Comparison of ENCODE assay signal across 9 cellular contexts in genomic region chr16:87979911-87980630, GRCh38. TPM values are rescaled to one million over a fixed set of nuclear protein-coding genes. Genes with fewer than 3 reads are reported as not detected.
DNase-seq lines count a peak whose midpoint lies in the region; ATAC-seq lines count a peak whose summit lies in the region.
"Not testable (repeated sequence)": the region's sequence is repeated elsewhere in the genome, so short reads cannot be mapped to it uniquely, and the experiment has no call there.
"Had no signal": no experiment of that assay in that cellular context is flagged by ENCODE, and none has a peak within 500 bp of the region (broad histone marks: within the 10 kb centered on the region; RNA-seq: fewer than 3 reads in every experiment).

No MANE protein-coding gene starts in this region.

- peak; percentile 1 for DNase-seq in DMS53 (lab: John Stamatoyannopoulos, UW)
- DNase-seq in activated CD4-positive, alpha-beta memory T cell treated with anti-CD3 and anti-CD28 coated beads, Interleukin-2, amount 10 ng/mL, durations not matched to agents 7 days and 5 days; naive thymus-derived CD4-positive, alpha-beta T cell: not testable (repeated sequence)
- peak; percentile 72 for DNase-seq in cerebellum (ENCODE audit: low spot score)
- DNase-seq in stimulated activated CD8-positive, alpha-beta memory T cell treated with anti-CD3 and anti-CD28 coated beads, Interleukin-4, amount 100 ng/mL, for 48 hours = peak; percentile 24

- H3K27me3 Mint-ChIP-seq in T-helper 1 cell treated with Interleukin-12 subunit alpha and Interleukin-12 subunit beta and Interleukin-4 antibody, amounts not matched to agents 30 μg/mL and 1 μg/mL, for 36 hours (ENCODE audit: low read depth); activated CD4-positive, alpha-beta memory T cell treated with anti-CD3 and anti-CD28 coated beads, Interleukin-2, amount 10 ng/mL, durations not matched to agents 7 days and 5 days; activated naive CD4-positive, alpha-beta T cell treated with anti-CD3 and anti-CD28 coated beads, Interleukin-2, amount 50 U/mL, for 24 hours; naive thymus-derived CD4-positive, alpha-beta T cell: not testable (repeated sequence)

- H3K27me3 ChIP-seq in naive thymus-derived CD4-positive, alpha-beta T cell (ENCODE audit: control insufficient read depth in 2 of 2, insufficient read depth in 2 of 2, low read length in 2 of 2) = not testable (repeated sequence)

- intact Hi-C loops in naive thymus-derived CD4-positive, alpha-beta T cell (cut with micrococcal nuclease) = not testable (repeated sequence)

- H3K27ac ChIP-seq in naive thymus-derived CD4-positive, alpha-beta T cell (ENCODE audit: low read depth, low read length) = not testable (repeated sequence)

- ATAC-seq in naive thymus-derived CD4-positive, alpha-beta T cell = peak; percentile 51

- H3K4me1 Mint-ChIP-seq in T-helper 1 cell treated with Interleukin-12 subunit alpha and Interleukin-12 subunit beta and Interleukin-4 antibody, amounts not matched to agents 30 μg/mL and 1 μg/mL, for 36 hours (ENCODE audit: low read depth) = peaks cover 47% of the 10 kb centered on the region
- H3K4me1 Mint-ChIP-seq in activated CD4-positive, alpha-beta memory T cell treated with anti-CD3 and anti-CD28 coated beads, Interleukin-2, amount 10 ng/mL, durations not matched to agents 7 days and 5 days = peaks cover 45% of the 10 kb centered on the region
- H3K4me1 Mint-ChIP-seq in activated naive CD4-positive, alpha-beta T cell treated with anti-CD3 and anti-CD28 coated beads, Interleukin-2, amount 50 U/mL, for 24 hours = peaks cover 66% of the 10 kb centered on the region
- peaks cover 10 to 68% (median 33%) of the 10 kb centered on the region in 7 donors for H3K4me1 Mint-ChIP-seq in naive thymus-derived CD4-positive, alpha-beta T cell

- not testable (repeated sequence) for H3K9me3 ChIP-seq in naive thymus-derived CD4-positive, alpha-beta T cell (ENCODE audit: control insufficient read depth in 2 of 3, low read length in 3 of 3)

- peaks cover 0 to 45% (median 5%) of the 10 kb centered on the region in 3 experiments for H3K36me3 ChIP-seq in naive thymus-derived CD4-positive, alpha-beta T cell (ENCODE audit: control insufficient read depth in 2 of 3, insufficient read depth in 3 of 3, low read length in 3 of 3)

- CTCF ChIA-PET in activated CD4-positive, alpha-beta memory T cell treated with anti-CD3 and anti-CD28 coated beads, Interleukin-2, amount 10 ng/mL, durations not matched to agents 7 days and 5 days (lab: Charles Lee); naive thymus-derived CD4-positive, alpha-beta T cell (lab: Charles Lee): not testable (repeated sequence)

- peak overlapping the region; percentile 9 for H3K4me3 Mint-ChIP-seq in T-helper 1 cell treated with Interleukin-12 subunit alpha and Interleukin-12 subunit beta and Interleukin-4 antibody, amounts not matched to agents 30 μg/mL and 1 μg/mL, for 36 hours
- not testable (repeated sequence) for H3K4me3 Mint-ChIP-seq in activated CD4-positive, alpha-beta memory T cell treated with anti-CD3 and anti-CD28 coated beads, Interleukin-2, amount 10 ng/mL, durations not matched to agents 7 days and 5 days; activated naive CD4-positive, alpha-beta T cell treated with anti-CD3 and anti-CD28 coated beads, Interleukin-2, amount 50 U/mL, for 24 hours
- peak overlapping the region in 1 of 10 donors; percentile 33 for H3K4me3 Mint-ChIP-seq in naive thymus-derived CD4-positive, alpha-beta T cell

- not testable (repeated sequence) for H3K9me3 Mint-ChIP-seq in T-helper 1 cell treated with Interleukin-12 subunit alpha and Interleukin-12 subunit beta and Interleukin-4 antibody, amounts not matched to agents 30 μg/mL and 1 μg/mL, for 36 hours; activated CD4-positive, alpha-beta memory T cell treated with anti-CD3 and anti-CD28 coated beads, Interleukin-2, amount 10 ng/mL, durations not matched to agents 7 days and 5 days; activated naive CD4-positive, alpha-beta T cell treated with anti-CD3 and anti-CD28 coated beads, Interleukin-2, amount 50 U/mL, for 24 hours; naive thymus-derived CD4-positive, alpha-beta T cell

- POLR2A ChIA-PET in activated CD4-positive, alpha-beta memory T cell treated with anti-CD3 and anti-CD28 coated beads, Interleukin-2, amount 10 ng/mL, durations not matched to agents 7 days and 5 days (lab: Charles Lee); naive thymus-derived CD4-positive, alpha-beta T cell (lab: Charles Lee): not testable (repeated sequence)

- H3K4me3 ChIP-seq in naive thymus-derived CD4-positive, alpha-beta T cell (ENCODE audit: low read length) = not testable (repeated sequence)

- H3K36me3 Mint-ChIP-seq in T-helper 1 cell treated with Interleukin-12 subunit alpha and Interleukin-12 subunit beta and Interleukin-4 antibody, amounts not matched to agents 30 μg/mL and 1 μg/mL, for 36 hours (ENCODE audit: low read depth) = peaks cover 52% of the 10 kb centered on the region
- peaks cover 58% of the 10 kb centered on the region for H3K36me3 Mint-ChIP-seq in activated CD4-positive, alpha-beta memory T cell treated with anti-CD3 and anti-CD28 coated beads, Interleukin-2, amount 10 ng/mL, durations not matched to agents 7 days and 5 days (ENCODE audit: low read depth)
- H3K36me3 Mint-ChIP-seq in activated naive CD4-positive, alpha-beta T cell treated with anti-CD3 and anti-CD28 coated beads, Interleukin-2, amount 50 U/mL, for 24 hours = peaks cover 24% of the 10 kb centered on the region
- H3K36me3 Mint-ChIP-seq in naive thymus-derived CD4-positive, alpha-beta T cell = peaks cover 7 to 63% (median 34%) of the 10 kb centered on the region in 5 donors

- peak overlapping the region; percentile 45 for H3K27ac Mint-ChIP-seq in T-helper 1 cell treated with Interleukin-12 subunit alpha and Interleukin-12 subunit beta and Interleukin-4 antibody, amounts not matched to agents 30 μg/mL and 1 μg/mL, for 36 hours
- H3K27ac Mint-ChIP-seq in activated CD4-positive, alpha-beta memory T cell treated with anti-CD3 and anti-CD28 coated beads, Interleukin-2, amount 10 ng/mL, durations not matched to agents 7 days and 5 days = peak overlapping the region; percentile 3
- H3K27ac Mint-ChIP-seq in activated naive CD4-positive, alpha-beta T cell treated with anti-CD3 and anti-CD28 coated beads, Interleukin-2, amount 50 U/mL, for 24 hours = peak overlapping the region; percentile 38
- H3K27ac Mint-ChIP-seq in naive thymus-derived CD4-positive, alpha-beta T cell = peak overlapping the region in 8 of 9 donors; percentile 9 to 62 (median 42)

- H3K4me1 ChIP-seq in naive thymus-derived CD4-positive, alpha-beta T cell (ENCODE audit: control insufficient read depth in 2 of 2, insufficient read depth in 2 of 2, low read length in 2 of 2) = peaks cover 0 to 15% of the 10 kb centered on the region in 2 donors

RNA-seq across cellular contexts. Expression of gene BANP, which starts 28.8 kb away (rescaled TPM):
- 10 to 100 TPM; 33.6 to 38.9 TPM for total RNA-seq in activated CD4-positive, alpha-beta memory T cell treated with anti-CD3 and anti-CD28 coated beads, Interleukin-2, amount 10 ng/mL, durations not matched to agents 7 days and 5 days
- 39.1 TPM for total RNA-seq in cerebellum
- 10 to 100 TPM; 43.6 to 81.2 (median 68.5) TPM for total RNA-seq in naive thymus-derived CD4-positive, alpha-beta T cell
- polyA plus RNA-seq in naive thymus-derived CD4-positive, alpha-beta T cell = 10 to 100 TPM; 17.2 to 28.9 TPM

RNA-seq across cellular contexts. Expression of gene CA5A, which starts 43.7 kb away (rescaled TPM):
- not detected for total RNA-seq in activated CD4-positive, alpha-beta memory T cell treated with anti-CD3 and anti-CD28 coated beads, Interleukin-2, amount 10 ng/mL, durations not matched to agents 7 days and 5 days
- total RNA-seq in cerebellum = not detected
- not detected for total RNA-seq in naive thymus-derived CD4-positive, alpha-beta T cell
- not detected for polyA plus RNA-seq in naive thymus-derived CD4-positive, alpha-beta T cell
- total RNA-seq: H4 had no signal
- polyA plus RNA-seq: BJ had no signal
